In the genomic region with DNA sequence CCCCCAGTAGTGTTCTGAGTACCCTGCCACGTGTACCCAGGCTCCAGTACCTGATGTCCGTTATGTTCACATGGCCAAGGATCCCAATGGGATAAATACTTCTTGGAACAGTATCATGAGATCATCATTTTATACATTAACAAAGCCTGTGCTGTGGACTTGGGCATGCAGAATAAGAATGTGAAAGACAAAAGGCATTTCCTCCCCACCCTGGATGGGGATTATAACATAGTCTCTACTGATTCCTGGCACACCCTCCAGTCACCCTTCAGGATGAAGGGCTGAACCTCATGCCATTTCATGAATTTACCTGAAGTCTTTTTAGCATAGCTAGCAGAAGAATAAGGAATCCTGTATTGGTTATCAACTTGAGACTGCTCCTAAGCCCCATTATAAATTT, we compare ENCODE assay signal across 17 cellular contexts. TPM values are rescaled to one million over a fixed set of nuclear protein-coding genes. Genes with fewer than 3 reads are reported as not detected.
A peak's percentile ranks its signal among the peaks of the same experiment; 100 is the strongest.
DNase-seq lines count a peak whose midpoint lies in the region; ATAC-seq, FAIRE-seq and TF ChIP-seq lines count a peak whose summit lies in the region.
"Had no signal": no experiment of that assay in that cellular context is flagged by ENCODE, and none has a peak within 500 bp of the region (broad histone marks: within the 10 kb centered on the region; RNA-seq: fewer than 3 reads in every experiment).

No MANE protein-coding gene starts in this region.

- dilution Hi-C loops in IMR-90 (cut with HindIII; ENCODE audit: low sequenced_read_pairs, unreplicated experiment) (no loop called here), endothelial cell of umbilical vein (cut with MboI; ENCODE audit: extremely low pct_ligation_motif_present, low sequenced_read_pairs) (no loop called here)

- H3K18ac ChIP-seq in IMR-90 (ENCODE audit: low read depth, low read length) = no peak overlapping the region

- H3K9ac ChIP-seq in IMR-90 (ENCODE audit: low read depth, low read length) (no peak overlapping the region), endothelial cell of umbilical vein (replicated peaks; ENCODE audit: extremely low read depth, insufficient read depth, low read length) (no peak overlapping the region)

- H3K79me2 ChIP-seq in ACC112 (ENCODE audit: control insufficient read depth, insufficient read depth, low read length, unreplicated experiment) = peaks cover 60% of the 10 kb centered on the region
- H3K79me2 ChIP-seq in endothelial cell of umbilical vein (ENCODE audit: control insufficient read depth, insufficient read depth, low read length) = peaks cover 43% of the 10 kb centered on the region

- no peak overlapping the region; the same call in 1 of the 2 replicates for H3K4me2 ChIP-seq in IMR-90 (ENCODE audit: low read depth, low read length)
- peak overlapping the region; percentile 49 for H3K4me2 ChIP-seq in endothelial cell of umbilical vein (ENCODE audit: insufficient read depth, low read length)

- intact Hi-C loops in IMR-90 (cut with micrococcal nuclease) = loop anchor here (5.0 kb wide), 1 partner anchor 50 kb away; no protein-coding TSS in a partner anchor
- intact Hi-C loops in endothelial cell of umbilical vein (cut with micrococcal nuclease) = loop anchor here (5.0 kb wide), 1 partner anchor 890 kb away; no protein-coding TSS in a partner anchor

- TF ChIP-seq POLR2A in IMR-90 (IDR thresholded peaks at IDR 0.05; ENCODE audit: low read depth, low read length) (no peak), endothelial cell of umbilical vein (IDR thresholded peaks at IDR 0.05; ENCODE audit: low read depth, low read length) (no peak)

- no peak for FAIRE-seq in endothelial cell of umbilical vein (lab: Jason Lieb, UNC)

- H4K5ac ChIP-seq in IMR-90 (ENCODE audit: low read depth, low read length) = no peak overlapping the region

- H4K20me1 ChIP-seq in IMR-90 (ENCODE audit: insufficient read depth, low read length) (no peaks in the 10 kb centered on the region; the same call in 1 of the 2 replicates), endothelial cell of umbilical vein (replicated peaks; ENCODE audit: control insufficient read depth, extremely low read depth, insufficient read depth, low read length) (peaks cover 5% of the 10 kb centered on the region)

- H3K36me3 ChIP-seq in ACC112 (ENCODE audit: insufficient read depth, low read length) = no peaks in the 10 kb centered on the region
- H3K36me3 ChIP-seq in IMR-90 (ENCODE audit: control insufficient read depth, insufficient read depth, low read length) = no peaks in the 10 kb centered on the region
- no peaks in the 10 kb centered on the region for H3K36me3 ChIP-seq in endothelial cell of umbilical vein (ENCODE audit: control insufficient read depth in 2 of 2, extremely low read depth in 1 of 2, insufficient read depth in 2 of 2, low read length in 2 of 2)
- peaks cover 47% of the 10 kb centered on the region for H3K36me3 ChIP-seq in mesodermal cell (ENCODE audit: control insufficient read depth, insufficient read depth, low read length)
- H3K36me3 ChIP-seq: colonic mucosa, HAP-1, prostate gland, upper lobe of right lung had no signal

- 0 out of 3 replicates have a peak overlapping the region, but pooled peaks have one; percentile 9 for H2BK15ac ChIP-seq in IMR-90 (ENCODE audit: low read depth, low read length)

- no peak overlapping the region for H2AFZ ChIP-seq in ACC112 (ENCODE audit: low read length, unreplicated experiment)
- H2AFZ ChIP-seq in IMR-90 (replicated peaks; ENCODE audit: low read length, poor library complexity) = no peak overlapping the region
- no peak overlapping the region for H2AFZ ChIP-seq in endothelial cell of umbilical vein (ENCODE audit: low read depth, low read length)

- H3K56ac ChIP-seq in IMR-90 (ENCODE audit: extremely low read depth, insufficient read depth, low read length) = no peak overlapping the region

- CTCF ChIA-PET in IMR-90 (lab: Yijun Ruan, JAX) (interaction anchor here (1.4 kb wide), 1 partner anchor 201 kb away, joined by 3 read pairs; no protein-coding TSS in a partner anchor), endothelial cell of umbilical vein (lab: Charles Lee) (interaction anchor here (7.4 kb wide), 1 partner anchor 211 kb away, joined by 129 read pairs; no protein-coding TSS in a partner anchor)

- 0 out of 2 replicates have a peak overlapping the region, but pooled peaks have one; percentile 96 for H3K4me3 ChIP-seq in ACC112 (ENCODE audit: low read depth, low read length)
- H3K4me3 ChIP-seq in IMR-90 (ENCODE audit: insufficient read depth, low read depth, low read length) = no peak overlapping the region
- no peak overlapping the region for H3K4me3 ChIP-seq in endothelial cell of umbilical vein (replicated peaks in 1 of 3; ENCODE audit: insufficient read depth in 1 of 3, low read depth in 1 of 3, low read length in 3 of 3)
- H3K4me3 ChIP-seq in mesodermal cell (ENCODE audit: extremely low read depth, insufficient read depth, low read length, poor library complexity, severe bottlenecking) = peak overlapping the region; percentile 97
- H3K4me3 ChIP-seq: colonic mucosa, HAP-1, prostate gland had no signal

- H3K9me1 ChIP-seq in IMR-90 (ENCODE audit: insufficient read depth, low read length) (no peaks in the 10 kb centered on the region), endothelial cell of umbilical vein (replicated peaks; ENCODE audit: control insufficient read depth, extremely low read depth, insufficient read depth, low read length) (no peaks in the 10 kb centered on the region)

- ATAC-seq in IMR-90 (ENCODE audit: low read depth) (no peak), GM21576 (IDR thresholded peaks at IDR 0.05; ENCODE audit: unreplicated experiment) (no peak)
- ATAC-seq: stimulated activated naive B cell treated with anti-CD40 and anti-IgM and Interleukin-4, amounts not matched to agents 10 μg/mL and 1 μg/mL and 100 μg/mL, for 72 hours; upper lobe of right lung had no signal

- no peak for TF ChIP-seq RAD21 in IMR-90 (IDR thresholded peaks at IDR 0.05; ENCODE audit: low read length)

- BruUV-seq in IMR-90 (replicated peaks; lab: Mats Ljungman, UMichigan) (no TSS peak), endothelial cell of umbilical vein (replicated peaks; lab: Mats Ljungman, UMichigan) (no TSS peak)

- peaks cover 7 to 30% of the 10 kb centered on the region in 2 experiments; a peak in 1 of 4 replicates for H3K79me1 ChIP-seq in IMR-90 (ENCODE audit: low read depth in 1 of 2, low read length in 2 of 2)

- H2BK5ac ChIP-seq in IMR-90 (ENCODE audit: low read depth, low read length, poor library complexity, severe bottlenecking) = no peak overlapping the region

- H4K8ac ChIP-seq in IMR-90 (ENCODE audit: low read depth in 2 of 2, low read length in 2 of 2) = no peak overlapping the region

- no peaks in the 10 kb centered on the region for H3K27me3 ChIP-seq in ACC112 (ENCODE audit: insufficient read depth, low read length)
- H3K27me3 ChIP-seq in IMR-90 (ENCODE audit: control insufficient read depth, insufficient read depth, low read length) = peaks cover 2% of the 10 kb centered on the region; the same call in 1 of the 2 replicates
- no peaks in the 10 kb centered on the region for H3K27me3 ChIP-seq in endothelial cell of umbilical vein (ENCODE audit: control insufficient read depth in 2 of 2, insufficient read depth in 2 of 2, low read length in 2 of 2)
- H3K27me3 ChIP-seq: colonic mucosa, upper lobe of right lung had no signal

- in situ Hi-C loops in IMR-90 (cut with MboI; ENCODE audit: low sequenced_read_pairs) = loop anchor here (5.0 to 25.0 kb wide), 2 partner anchors 210 to 470 kb away; no protein-coding TSS in a partner anchor

- no peak for DNase-seq in IMR-90
- DNase-seq in endothelial cell of umbilical vein (ENCODE audit: low read depth, low spot score) = peak; percentile 23
- DNase-seq in NCI-H82 (lab: John Stamatoyannopoulos, UW) = no peak
- DNase-seq in NCI-H1694 (lab: John Stamatoyannopoulos, UW) = no peak
- no peak for DNase-seq in AG08395 (ENCODE audit: low spot score)
- DNase-seq: activated CD4-positive, CD25-positive, alpha-beta regulatory T cell treated with anti-CD3 and anti-CD28 coated beads, Interleukin-2, amount 50 U/mL, for 72 hours; anterior cingulate cortex; colonic mucosa; NCI-H345; stimulated activated CD4-positive, alpha-beta T cell treated with anti-CD3 and anti-CD28 coated beads, Interleukin-12 subunit alpha, Interleukin-12 subunit beta, amount 100 ng/mL, for 4 hours; stimulated activated naive B cell treated with anti-CD40 and anti-IgM and Interleukin-4, amounts not matched to agents 10 μg/mL and 1 μg/mL and 100 μg/mL, for 72 hours; upper lobe of right lung had no signal

- H2BK120ac ChIP-seq in IMR-90 (ENCODE audit: low read depth, low read length) = no peak overlapping the region

- H3K14ac ChIP-seq in IMR-90 (replicated peaks; ENCODE audit: low read depth, low read length) = no peak overlapping the region

- no peak overlapping the region for H2BK20ac ChIP-seq in IMR-90 (ENCODE audit: low read depth, low read length)

- H3K23ac ChIP-seq in IMR-90 (ENCODE audit: low read depth, low read length) = no peak overlapping the region

- TF ChIP-seq CTCF in IMR-90 (conservative IDR thresholded peaks at IDR 0.05; ENCODE audit: low read depth, low read length) (no peak), endothelial cell of umbilical vein (IDR thresholded peaks at IDR 0.05; ENCODE audit: extremely low read depth in 1 of 2, insufficient read depth in 1 of 2, low read depth in 1 of 2, low read length in 2 of 2) (no peak)

- WGBS in IMR-90 (ENCODE audit: extremely low coverage in 2 of 2, insufficient read length in 1 of 2), 2 experiments = 100% methylated on average over 1 of the region's 2 CpGs; no CpG with 5 or more reads in 1 of the 2 experiments
- WGBS in mesodermal cell (ENCODE audit: insufficient coverage in 2 of 2), 2 experiments = 60 to 69% methylated on average over 1 to 2 of the region's 2 CpGs

- POLR2A ChIA-PET in IMR-90 (lab: Charles Lee; ENCODE audit: unreplicated experiment) (interaction anchor here (0.8 to 0.9 kb wide), 2 partner anchors 139 to 230 kb away, joined by 3 to 8 read pairs; no protein-coding TSS in a partner anchor), endothelial cell of umbilical vein (lab: Charles Lee) (no interaction called here)

- no peak overlapping the region for H3K4ac ChIP-seq in IMR-90 (ENCODE audit: low read depth, low read length)

- H2AK5ac ChIP-seq in IMR-90 (ENCODE audit: low read depth, low read length) = no peak overlapping the region

- H3K4me1 ChIP-seq in ACC112 (ENCODE audit: control insufficient read depth, insufficient read depth, low read length, unreplicated experiment) (peaks cover 22% of the 10 kb centered on the region), IMR-90 (ENCODE audit: control insufficient read depth, insufficient read depth, low read length) (no peaks in the 10 kb centered on the region; the same call in 1 of the 2 replicates), endothelial cell of umbilical vein (ENCODE audit: control insufficient read depth, extremely low read depth, insufficient read depth, low read length) (peaks cover 16% of the 10 kb centered on the region), mesodermal cell (ENCODE audit: control insufficient read depth, insufficient read depth, low read length, poor library complexity, severe bottlenecking) (peaks cover 16% of the 10 kb centered on the region)
- H3K4me1 ChIP-seq: colonic mucosa, prostate gland had no signal

- H3K27ac ChIP-seq in ACC112 (ENCODE audit: low read depth, low read length) (no peak overlapping the region), IMR-90 (ENCODE audit: insufficient read depth, low read length) (no peak overlapping the region), endothelial cell of umbilical vein (ENCODE audit: insufficient read depth, low read depth, low read length) (no peak overlapping the region), mesodermal cell (ENCODE audit: low read depth, low read length, severe bottlenecking) (no peak overlapping the region)
- H3K27ac ChIP-seq: colonic mucosa, prostate gland, upper lobe of right lung had no signal

- H3K9me3 ChIP-seq in IMR-90 (ENCODE audit: control insufficient read depth, insufficient read depth, low read length) = no peaks in the 10 kb centered on the region
- H3K9me3 ChIP-seq in endothelial cell of umbilical vein (replicated peaks; ENCODE audit: control insufficient read depth, insufficient read depth, low read length) = no peaks in the 10 kb centered on the region
- H3K9me3 ChIP-seq in mesodermal cell (ENCODE audit: control insufficient read depth, low read length) = no peaks in the 10 kb centered on the region
- H3K9me3 ChIP-seq: colonic mucosa, HAP-1, prostate gland, upper lobe of right lung had no signal

- no peak overlapping the region for H4K91ac ChIP-seq in IMR-90 (ENCODE audit: insufficient read depth, low read depth, low read length)

- H2AK9ac ChIP-seq in IMR-90 (replicated peaks; ENCODE audit: low read depth, low read length, poor library complexity) = peak overlapping the region; percentile 19

RNA-seq across cellular contexts. Expression of a gene that starts 2.8 kb away (rescaled TPM):
- total RNA-seq in IMR-90 (2012; rRNA removed) = 2.5 and 2.9 TPM in 2 replicates
- 6.1 and 6.9 TPM in 2 replicates for polyA plus RNA-seq in IMR-90 (2012; rRNA removed)
- 6.0 and 6.7 TPM in 2 replicates for polyA plus RNA-seq in IMR-90 (2012; cell fraction: cytosol; rRNA removed)
- polyA plus RNA-seq in IMR-90 (2012; cell fraction: nucleus; rRNA removed; ENCODE audit: low replicate concordance) = 1.9 and 2.4 TPM in 2 replicates
- total RNA-seq in endothelial cell of umbilical vein = 40.6 and 52.3 TPM in 2 replicates
- polyA plus RNA-seq in endothelial cell of umbilical vein = 24.9 and 26.0 TPM in 2 replicates
- 29.9 and 30.9 TPM in 2 replicates for polyA plus RNA-seq in endothelial cell of umbilical vein (2011; cell fraction: cytosol; rRNA removed)
- polyA plus RNA-seq in endothelial cell of umbilical vein (2011; cell fraction: nucleus; rRNA removed) = 14.2 and 15.3 TPM in 2 replicates
- polyA plus RNA-seq in endothelial cell of umbilical vein (2012) = 44.0 and 56.2 TPM in 2 replicates
- 44.6 and 48.0 TPM in 2 replicates for polyA minus RNA-seq in endothelial cell of umbilical vein
- polyA minus RNA-seq in endothelial cell of umbilical vein (2011; cell fraction: cytosol; rRNA and poly(A)+ RNA removed) = 14.5 TPM
- polyA minus RNA-seq in endothelial cell of umbilical vein (2011; cell fraction: nucleus; rRNA and poly(A)+ RNA removed) = 30.7 and 30.8 TPM in 2 replicates
- 63.4 TPM for polyA plus RNA-seq in mesodermal cell (2013, experiment 1 of 2)
- polyA plus RNA-seq in mesodermal cell (2013, experiment 2 of 2) = 58.5 TPM

Comparison
In these comparisons a context has a peak if more than half of its experiments do, and no peak if none do; other contexts are left out.
1. H3K4me3 ChIP-seq: peak in ACC112 (single experiment) and mesodermal cell (single experiment); none in IMR-90 (single experiment) and endothelial cell of umbilical vein (0 of 3).
2. RNA of a gene that starts 2.8 kb away (total RNA-seq): 40.6 to 52.3 TPM in endothelial cell of umbilical vein; 2.5 to 2.9 TPM in IMR-90; every median in the first group is over 10 times any median in the second.